In the genomic region with DNA sequence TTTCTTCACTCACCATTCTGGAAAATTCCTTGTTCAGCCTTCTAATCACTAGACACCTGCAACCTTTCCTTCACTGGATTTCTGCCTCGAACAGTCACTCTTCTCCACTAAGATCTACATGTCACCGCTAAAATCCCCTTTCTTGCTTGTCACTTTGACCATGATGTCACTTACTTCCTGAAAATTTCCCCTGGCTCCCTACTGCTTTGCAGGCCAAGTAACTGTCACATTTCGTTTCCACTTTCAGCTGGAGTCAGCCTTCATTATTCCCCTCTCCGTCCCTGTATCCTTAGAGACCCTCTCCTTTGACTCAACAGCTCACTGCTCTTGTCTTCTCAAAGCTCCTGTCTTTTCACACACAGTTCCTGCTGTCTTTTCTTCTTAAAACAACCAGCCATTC, we compare ENCODE assay signal across 14 cellular contexts.
DNase-seq lines count a peak whose midpoint lies in the region; ATAC-seq, FAIRE-seq and TF ChIP-seq lines count a peak whose summit lies in the region.
"Had no signal": no experiment of that assay in that cellular context is flagged by ENCODE, and none has a peak within 500 bp of the region (broad histone marks: within the 10 kb centered on the region; RNA-seq: fewer than 3 reads in every experiment).

No MANE protein-coding gene starts in this region.

- no peak overlapping the region for H3K4me3 ChIP-seq in coronary artery

- DNase-seq in GM19239 (ENCODE audit: insufficient read length, low spot score) (peak; percentile 9), LoVo (ENCODE audit: low spot score) (no peak), middle frontal gyrus (ENCODE audit: extremely low spot score, low spot score) (no peak), coronary artery (ENCODE audit: low spot score) (no peak)
- DNase-seq: activated CD4-positive, alpha-beta T cell treated with anti-CD3 and anti-CD28 coated beads, Interleukin-2, amount 10 ng/mL, durations not matched to agents 7 days and 5 days; activated naive CD8-positive, alpha-beta T cell treated with anti-CD3 and anti-CD28 coated beads for 36 hours; effector CD4-positive, alpha-beta T cell; mesendoderm; NCI-H69; SK-N-SH had no signal

- H3K27me3 Mint-ChIP-seq in stimulated activated memory B cell treated with anti-CD40 and anti-IgM and Interleukin-4, amounts not matched to agents 10 μg/mL and 1 μg/mL and 100 μg/mL, for 72 hours = no peaks in the 10 kb centered on the region
- H3K27me3 Mint-ChIP-seq: activated CD4-positive, alpha-beta T cell treated with anti-CD3 and anti-CD28 coated beads, Interleukin-2, amount 10 ng/mL, durations not matched to agents 7 days and 5 days; activated naive CD8-positive, alpha-beta T cell treated with anti-CD3 and anti-CD28 coated beads for 36 hours had no signal

- H3K9me3 Mint-ChIP-seq in stimulated activated memory B cell treated with anti-CD40 and anti-IgM and Interleukin-4, amounts not matched to agents 10 μg/mL and 1 μg/mL and 100 μg/mL, for 72 hours = no peaks in the 10 kb centered on the region
- H3K9me3 Mint-ChIP-seq: activated CD4-positive, alpha-beta T cell treated with anti-CD3 and anti-CD28 coated beads, Interleukin-2, amount 10 ng/mL, durations not matched to agents 7 days and 5 days; activated naive CD8-positive, alpha-beta T cell treated with anti-CD3 and anti-CD28 coated beads for 36 hours had no signal

- TF ChIP-seq CTCF in coronary artery (IDR thresholded peaks at IDR 0.05) = no peak

- FAIRE-seq in GM19239 (lab: Jason Lieb, UNC) = peak; percentile 96
- FAIRE-seq: H1 had no signal

- no peak overlapping the region for H3K27ac ChIP-seq in coronary artery

- peaks cover 21% of the 10 kb centered on the region for H3K4me1 Mint-ChIP-seq in stimulated activated memory B cell treated with anti-CD40 and anti-IgM and Interleukin-4, amounts not matched to agents 10 μg/mL and 1 μg/mL and 100 μg/mL, for 72 hours
- H3K4me1 Mint-ChIP-seq: activated CD4-positive, alpha-beta T cell treated with anti-CD3 and anti-CD28 coated beads, Interleukin-2, amount 10 ng/mL, durations not matched to agents 7 days and 5 days had no signal

- peak overlapping the region; percentile 27 for H3K4me3 Mint-ChIP-seq in stimulated activated memory B cell treated with anti-CD40 and anti-IgM and Interleukin-4, amounts not matched to agents 10 μg/mL and 1 μg/mL and 100 μg/mL, for 72 hours
- H3K4me3 Mint-ChIP-seq: activated CD4-positive, alpha-beta T cell treated with anti-CD3 and anti-CD28 coated beads, Interleukin-2, amount 10 ng/mL, durations not matched to agents 7 days and 5 days; activated naive CD8-positive, alpha-beta T cell treated with anti-CD3 and anti-CD28 coated beads for 36 hours had no signal

- ATAC-seq in HG02678 (IDR thresholded peaks at IDR 0.05; ENCODE audit: unreplicated experiment) (peak; percentile 85), HG03439 (IDR thresholded peaks at IDR 0.05; ENCODE audit: unreplicated experiment) (peak; percentile 93)
- ATAC-seq in stimulated activated memory B cell treated with anti-CD40 and anti-IgM and Interleukin-4, amounts not matched to agents 10 μg/mL and 1 μg/mL and 100 μg/mL, for 72 hours = peak; percentile 76

- no peaks in the 10 kb centered on the region for H3K36me3 Mint-ChIP-seq in stimulated activated memory B cell treated with anti-CD40 and anti-IgM and Interleukin-4, amounts not matched to agents 10 μg/mL and 1 μg/mL and 100 μg/mL, for 72 hours
- H3K36me3 Mint-ChIP-seq: activated naive CD8-positive, alpha-beta T cell treated with anti-CD3 and anti-CD28 coated beads for 36 hours had no signal

- H3K27ac Mint-ChIP-seq in stimulated activated memory B cell treated with anti-CD40 and anti-IgM and Interleukin-4, amounts not matched to agents 10 μg/mL and 1 μg/mL and 100 μg/mL, for 72 hours = peak overlapping the region; percentile 81
- H3K27ac Mint-ChIP-seq: activated CD4-positive, alpha-beta T cell treated with anti-CD3 and anti-CD28 coated beads, Interleukin-2, amount 10 ng/mL, durations not matched to agents 7 days and 5 days; activated naive CD8-positive, alpha-beta T cell treated with anti-CD3 and anti-CD28 coated beads for 36 hours had no signal
